Comparison of ENCODE assay signal across 23 cellular contexts in the genomic region with DNA sequence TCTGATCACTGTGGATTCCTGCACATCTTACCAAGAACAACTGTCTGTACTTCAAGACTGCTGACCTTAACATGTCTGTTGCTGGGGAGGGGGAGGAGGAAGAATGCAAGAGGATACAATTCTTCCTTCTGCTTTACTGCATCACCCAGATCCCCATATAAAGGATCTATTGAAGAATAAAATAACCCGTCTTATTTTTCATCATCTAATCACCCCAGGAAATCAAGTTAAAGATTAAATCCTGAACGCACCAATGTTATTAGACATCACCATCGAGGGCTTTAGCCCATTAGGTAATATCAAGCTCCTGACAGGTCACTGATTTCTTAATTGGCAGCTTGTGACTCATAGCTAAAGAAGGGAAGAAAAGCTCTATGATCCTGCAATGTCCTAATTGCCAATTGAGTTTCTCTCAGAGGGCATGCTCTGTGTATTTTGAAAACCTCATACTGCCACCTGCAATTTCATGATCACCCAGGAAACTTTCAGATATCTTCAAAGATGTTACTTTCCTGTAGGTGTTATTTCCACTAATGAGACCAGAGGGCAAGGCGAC.
"Had no signal": no experiment of that assay in that cellular context is flagged by ENCODE, and none has a peak within 500 bp of the region (broad histone marks: within the 10 kb centered on the region; RNA-seq: fewer than 3 reads in every experiment).

No MANE protein-coding gene starts in this region.

- H3K36me3 Mint-ChIP-seq: brain; memory B cell; naive thymus-derived CD8-positive, alpha-beta T cell; WTC11 had no signal

- H3K4me3 Mint-ChIP-seq: activated CD4-positive, alpha-beta memory T cell treated with anti-CD3 and anti-CD28 coated beads, Interleukin-2, amount 10 ng/mL, durations not matched to agents 7 days and 5 days; activated T-cell treated with anti-CD3 and anti-CD28 coated beads, Interleukin-2, amount 50 U/mL, for 24 hours; brain; central memory CD8-positive, alpha-beta T cell; memory B cell; naive thymus-derived CD8-positive, alpha-beta T cell; WTC11 had no signal

- H3K27ac ChIP-seq: heart right ventricle, left lung, right atrium auricular region, skin epidermis had no signal

- H3K27ac Mint-ChIP-seq: activated CD4-positive, alpha-beta memory T cell treated with anti-CD3 and anti-CD28 coated beads, Interleukin-2, amount 10 ng/mL, durations not matched to agents 7 days and 5 days; activated T-cell treated with anti-CD3 and anti-CD28 coated beads, Interleukin-2, amount 50 U/mL, for 24 hours; memory B cell; naive thymus-derived CD8-positive, alpha-beta T cell; WTC11 had no signal

- FAIRE-seq: endothelial cell of umbilical vein, frontal cortex had no signal

- H3K4me1 ChIP-seq: left lung, right atrium auricular region had no signal

- DNase-seq: activated CD4-positive, alpha-beta memory T cell treated with anti-CD3 and anti-CD28 coated beads, Interleukin-2, amount 10 ng/mL, durations not matched to agents 7 days and 5 days; activated CD4-positive, alpha-beta T cell treated with anti-CD3 and anti-CD28 coated beads for 4 hours; activated naive CD4-positive, alpha-beta T cell treated with anti-CD3 and anti-CD28 coated beads, Interleukin-2, amount 50 U/mL, for 16 hours; activated T-cell treated with anti-CD3 and anti-CD28 coated beads, Interleukin-2, amount 50 U/mL, for 24 hours; amniotic stem cell; cortex of kidney; effector CD8-positive, alpha-beta T cell; heart right ventricle; left lung; naive thymus-derived CD8-positive, alpha-beta T cell; posterior cingulate gyrus; stimulated activated CD4-positive, alpha-beta T cell treated with anti-CD3 and anti-CD28 coated beads, Interleukin-4, amount 100 ng/mL, for 24 hours; stimulated activated naive CD4-positive, alpha-beta T cell; substantia nigra; T-helper 2 cell had no signal

- H3K9me3 Mint-ChIP-seq: activated CD4-positive, alpha-beta memory T cell treated with anti-CD3 and anti-CD28 coated beads, Interleukin-2, amount 10 ng/mL, durations not matched to agents 7 days and 5 days; activated T-cell treated with anti-CD3 and anti-CD28 coated beads, Interleukin-2, amount 50 U/mL, for 24 hours; central memory CD8-positive, alpha-beta T cell; memory B cell; naive thymus-derived CD8-positive, alpha-beta T cell; WTC11 had no signal

- ATAC-seq: heart right ventricle; left lung; naive thymus-derived CD8-positive, alpha-beta T cell; WTC11 had no signal

- H3K4me3 ChIP-seq: heart right ventricle, left lung, right atrium auricular region, skin epidermis had no signal

- H3K27me3 ChIP-seq: left lung, right atrium auricular region had no signal

- H3K36me3 ChIP-seq: heart right ventricle, left lung, right atrium auricular region had no signal

- H3K4me1 Mint-ChIP-seq: activated CD4-positive, alpha-beta memory T cell treated with anti-CD3 and anti-CD28 coated beads, Interleukin-2, amount 10 ng/mL, durations not matched to agents 7 days and 5 days; central memory CD8-positive, alpha-beta T cell; memory B cell; naive thymus-derived CD8-positive, alpha-beta T cell had no signal

- H3K9me3 ChIP-seq: heart right ventricle, left lung, right atrium auricular region had no signal
